1 cellular context compared by ENCODE assay signal in the genomic region with DNA sequence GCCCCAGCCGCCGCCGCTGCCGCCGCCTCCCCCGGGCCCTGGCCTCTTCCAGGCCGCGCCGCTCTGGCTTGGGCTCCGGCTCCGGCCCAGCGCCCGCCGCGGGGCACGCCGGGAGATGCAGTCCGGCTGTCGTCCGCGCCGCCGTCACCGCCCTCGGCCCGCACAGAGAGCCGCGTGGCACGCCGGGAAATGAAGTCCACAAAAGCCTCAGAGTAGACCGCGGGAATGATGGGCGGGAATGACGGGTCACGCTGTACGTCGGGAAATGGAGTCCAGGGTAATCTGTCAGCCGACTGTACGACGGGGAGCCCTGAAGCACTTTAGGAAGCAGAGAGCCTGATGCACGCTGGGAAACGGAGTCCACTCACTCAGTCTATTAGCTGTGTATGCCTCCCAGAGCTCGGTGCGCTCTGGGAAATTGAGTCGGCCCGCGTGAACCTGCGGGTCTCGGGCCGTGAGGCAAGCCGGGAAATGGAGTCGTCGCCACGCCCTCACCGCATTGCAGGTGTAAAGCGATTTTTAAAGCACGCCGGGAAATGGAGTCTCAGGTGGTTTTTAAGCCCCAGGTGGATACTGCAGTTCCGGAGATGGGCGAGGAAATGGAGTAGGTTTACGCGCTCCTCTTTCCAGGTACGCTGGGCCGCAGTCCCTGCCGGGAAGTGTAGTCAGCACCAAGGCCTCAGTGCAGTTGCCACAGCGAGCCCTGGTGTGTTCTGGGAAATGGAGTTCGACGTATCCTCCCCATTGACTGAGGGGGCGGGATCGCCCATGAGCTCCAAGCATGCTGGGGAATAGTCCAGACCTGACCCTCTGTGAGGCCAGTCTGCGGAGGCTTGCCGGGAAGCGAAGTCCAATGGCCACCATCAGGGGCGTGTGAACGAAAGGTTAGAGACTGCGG.
TF ChIP-seq lines count a peak whose summit lies in the region.

A gene (minus strand): TSS at position 91 of the 898 bp plus-strand sequence. CDS start 137 bp downstream, outside the sequence.

TF ChIP-seq in SK-N-SH, 30 proteins besides CTCF, POLR2A, EP300 and RAD21 (continued from another document):
- TF ChIP-seq, protein P1, sequence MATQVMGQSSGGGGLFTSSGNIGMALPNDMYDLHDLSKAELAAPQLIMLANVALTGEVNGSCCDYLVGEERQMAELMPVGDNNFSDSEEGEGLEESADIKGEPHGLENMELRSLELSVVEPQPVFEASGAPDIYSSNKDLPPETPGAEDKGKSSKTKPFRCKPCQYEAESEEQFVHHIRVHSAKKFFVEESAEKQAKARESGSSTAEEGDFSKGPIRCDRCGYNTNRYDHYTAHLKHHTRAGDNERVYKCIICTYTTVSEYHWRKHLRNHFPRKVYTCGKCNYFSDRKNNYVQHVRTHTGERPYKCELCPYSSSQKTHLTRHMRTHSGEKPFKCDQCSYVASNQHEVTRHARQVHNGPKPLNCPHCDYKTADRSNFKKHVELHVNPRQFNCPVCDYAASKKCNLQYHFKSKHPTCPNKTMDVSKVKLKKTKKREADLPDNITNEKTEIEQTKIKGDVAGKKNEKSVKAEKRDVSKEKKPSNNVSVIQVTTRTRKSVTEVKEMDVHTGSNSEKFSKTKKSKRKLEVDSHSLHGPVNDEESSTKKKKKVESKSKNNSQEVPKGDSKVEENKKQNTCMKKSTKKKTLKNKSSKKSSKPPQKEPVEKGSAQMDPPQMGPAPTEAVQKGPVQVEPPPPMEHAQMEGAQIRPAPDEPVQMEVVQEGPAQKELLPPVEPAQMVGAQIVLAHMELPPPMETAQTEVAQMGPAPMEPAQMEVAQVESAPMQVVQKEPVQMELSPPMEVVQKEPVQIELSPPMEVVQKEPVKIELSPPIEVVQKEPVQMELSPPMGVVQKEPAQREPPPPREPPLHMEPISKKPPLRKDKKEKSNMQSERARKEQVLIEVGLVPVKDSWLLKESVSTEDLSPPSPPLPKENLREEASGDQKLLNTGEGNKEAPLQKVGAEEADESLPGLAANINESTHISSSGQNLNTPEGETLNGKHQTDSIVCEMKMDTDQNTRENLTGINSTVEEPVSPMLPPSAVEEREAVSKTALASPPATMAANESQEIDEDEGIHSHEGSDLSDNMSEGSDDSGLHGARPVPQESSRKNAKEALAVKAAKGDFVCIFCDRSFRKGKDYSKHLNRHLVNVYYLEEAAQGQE (IDR thresholded peaks at IDR 0.05; ENCODE audit: low read depth, low read length): peak; percentile 32; the same call in 1 of the 2 replicates
- TF ChIP-seq ELF1 (IDR thresholded peaks at IDR 0.05) (peak; percentile 87), RCOR1 (IDR thresholded peaks at IDR 0.05; ENCODE audit: low read length) (no peak), MEF2A (IDR thresholded peaks at IDR 0.05; ENCODE audit: borderline replicate concordance, low read depth) (no peak), GATA2 (CRISPR knock-in tag; IDR thresholded peaks at IDR 0.05) (no peak), FOXJ3 (CRISPR knock-in tag; IDR thresholded peaks at IDR 0.05) (no peak)
- TF ChIP-seq, protein P2, sequence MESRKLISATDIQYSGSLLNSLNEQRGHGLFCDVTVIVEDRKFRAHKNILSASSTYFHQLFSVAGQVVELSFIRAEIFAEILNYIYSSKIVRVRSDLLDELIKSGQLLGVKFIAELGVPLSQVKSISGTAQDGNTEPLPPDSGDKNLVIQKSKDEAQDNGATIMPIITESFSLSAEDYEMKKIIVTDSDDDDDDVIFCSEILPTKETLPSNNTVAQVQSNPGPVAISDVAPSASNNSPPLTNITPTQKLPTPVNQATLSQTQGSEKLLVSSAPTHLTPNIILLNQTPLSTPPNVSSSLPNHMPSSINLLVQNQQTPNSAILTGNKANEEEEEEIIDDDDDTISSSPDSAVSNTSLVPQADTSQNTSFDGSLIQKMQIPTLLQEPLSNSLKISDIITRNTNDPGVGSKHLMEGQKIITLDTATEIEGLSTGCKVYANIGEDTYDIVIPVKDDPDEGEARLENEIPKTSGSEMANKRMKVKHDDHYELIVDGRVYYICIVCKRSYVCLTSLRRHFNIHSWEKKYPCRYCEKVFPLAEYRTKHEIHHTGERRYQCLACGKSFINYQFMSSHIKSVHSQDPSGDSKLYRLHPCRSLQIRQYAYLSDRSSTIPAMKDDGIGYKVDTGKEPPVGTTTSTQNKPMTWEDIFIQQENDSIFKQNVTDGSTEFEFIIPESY (IDR thresholded peaks at IDR 0.05; ENCODE audit: borderline replicate concordance, low read depth): peak; percentile 95
- TF ChIP-seq, protein P3, sequence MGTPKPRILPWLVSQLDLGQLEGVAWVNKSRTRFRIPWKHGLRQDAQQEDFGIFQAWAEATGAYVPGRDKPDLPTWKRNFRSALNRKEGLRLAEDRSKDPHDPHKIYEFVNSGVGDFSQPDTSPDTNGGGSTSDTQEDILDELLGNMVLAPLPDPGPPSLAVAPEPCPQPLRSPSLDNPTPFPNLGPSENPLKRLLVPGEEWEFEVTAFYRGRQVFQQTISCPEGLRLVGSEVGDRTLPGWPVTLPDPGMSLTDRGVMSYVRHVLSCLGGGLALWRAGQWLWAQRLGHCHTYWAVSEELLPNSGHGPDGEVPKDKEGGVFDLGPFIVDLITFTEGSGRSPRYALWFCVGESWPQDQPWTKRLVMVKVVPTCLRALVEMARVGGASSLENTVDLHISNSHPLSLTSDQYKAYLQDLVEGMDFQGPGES (IDR thresholded peaks at IDR 0.05; ENCODE audit: low read depth, low read length): no peak
- TF ChIP-seq, protein P4, sequence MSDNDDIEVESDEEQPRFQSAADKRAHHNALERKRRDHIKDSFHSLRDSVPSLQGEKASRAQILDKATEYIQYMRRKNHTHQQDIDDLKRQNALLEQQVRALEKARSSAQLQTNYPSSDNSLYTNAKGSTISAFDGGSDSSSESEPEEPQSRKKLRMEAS (IDR thresholded peaks at IDR 0.05; ENCODE audit: low read depth): peak; percentile 66
